ENCODE assay signal across 1 cellular context in genomic region chr2:38741542-38741852, GRCh38.
TF ChIP-seq lines count a peak whose summit lies in the region.

No MANE protein-coding gene starts in this region.

TF ChIP-seq in GM23338, 12 proteins besides CTCF, POLR2A, EP300 and RAD21 (continued from another document):
- TF ChIP-seq, protein P1, sequence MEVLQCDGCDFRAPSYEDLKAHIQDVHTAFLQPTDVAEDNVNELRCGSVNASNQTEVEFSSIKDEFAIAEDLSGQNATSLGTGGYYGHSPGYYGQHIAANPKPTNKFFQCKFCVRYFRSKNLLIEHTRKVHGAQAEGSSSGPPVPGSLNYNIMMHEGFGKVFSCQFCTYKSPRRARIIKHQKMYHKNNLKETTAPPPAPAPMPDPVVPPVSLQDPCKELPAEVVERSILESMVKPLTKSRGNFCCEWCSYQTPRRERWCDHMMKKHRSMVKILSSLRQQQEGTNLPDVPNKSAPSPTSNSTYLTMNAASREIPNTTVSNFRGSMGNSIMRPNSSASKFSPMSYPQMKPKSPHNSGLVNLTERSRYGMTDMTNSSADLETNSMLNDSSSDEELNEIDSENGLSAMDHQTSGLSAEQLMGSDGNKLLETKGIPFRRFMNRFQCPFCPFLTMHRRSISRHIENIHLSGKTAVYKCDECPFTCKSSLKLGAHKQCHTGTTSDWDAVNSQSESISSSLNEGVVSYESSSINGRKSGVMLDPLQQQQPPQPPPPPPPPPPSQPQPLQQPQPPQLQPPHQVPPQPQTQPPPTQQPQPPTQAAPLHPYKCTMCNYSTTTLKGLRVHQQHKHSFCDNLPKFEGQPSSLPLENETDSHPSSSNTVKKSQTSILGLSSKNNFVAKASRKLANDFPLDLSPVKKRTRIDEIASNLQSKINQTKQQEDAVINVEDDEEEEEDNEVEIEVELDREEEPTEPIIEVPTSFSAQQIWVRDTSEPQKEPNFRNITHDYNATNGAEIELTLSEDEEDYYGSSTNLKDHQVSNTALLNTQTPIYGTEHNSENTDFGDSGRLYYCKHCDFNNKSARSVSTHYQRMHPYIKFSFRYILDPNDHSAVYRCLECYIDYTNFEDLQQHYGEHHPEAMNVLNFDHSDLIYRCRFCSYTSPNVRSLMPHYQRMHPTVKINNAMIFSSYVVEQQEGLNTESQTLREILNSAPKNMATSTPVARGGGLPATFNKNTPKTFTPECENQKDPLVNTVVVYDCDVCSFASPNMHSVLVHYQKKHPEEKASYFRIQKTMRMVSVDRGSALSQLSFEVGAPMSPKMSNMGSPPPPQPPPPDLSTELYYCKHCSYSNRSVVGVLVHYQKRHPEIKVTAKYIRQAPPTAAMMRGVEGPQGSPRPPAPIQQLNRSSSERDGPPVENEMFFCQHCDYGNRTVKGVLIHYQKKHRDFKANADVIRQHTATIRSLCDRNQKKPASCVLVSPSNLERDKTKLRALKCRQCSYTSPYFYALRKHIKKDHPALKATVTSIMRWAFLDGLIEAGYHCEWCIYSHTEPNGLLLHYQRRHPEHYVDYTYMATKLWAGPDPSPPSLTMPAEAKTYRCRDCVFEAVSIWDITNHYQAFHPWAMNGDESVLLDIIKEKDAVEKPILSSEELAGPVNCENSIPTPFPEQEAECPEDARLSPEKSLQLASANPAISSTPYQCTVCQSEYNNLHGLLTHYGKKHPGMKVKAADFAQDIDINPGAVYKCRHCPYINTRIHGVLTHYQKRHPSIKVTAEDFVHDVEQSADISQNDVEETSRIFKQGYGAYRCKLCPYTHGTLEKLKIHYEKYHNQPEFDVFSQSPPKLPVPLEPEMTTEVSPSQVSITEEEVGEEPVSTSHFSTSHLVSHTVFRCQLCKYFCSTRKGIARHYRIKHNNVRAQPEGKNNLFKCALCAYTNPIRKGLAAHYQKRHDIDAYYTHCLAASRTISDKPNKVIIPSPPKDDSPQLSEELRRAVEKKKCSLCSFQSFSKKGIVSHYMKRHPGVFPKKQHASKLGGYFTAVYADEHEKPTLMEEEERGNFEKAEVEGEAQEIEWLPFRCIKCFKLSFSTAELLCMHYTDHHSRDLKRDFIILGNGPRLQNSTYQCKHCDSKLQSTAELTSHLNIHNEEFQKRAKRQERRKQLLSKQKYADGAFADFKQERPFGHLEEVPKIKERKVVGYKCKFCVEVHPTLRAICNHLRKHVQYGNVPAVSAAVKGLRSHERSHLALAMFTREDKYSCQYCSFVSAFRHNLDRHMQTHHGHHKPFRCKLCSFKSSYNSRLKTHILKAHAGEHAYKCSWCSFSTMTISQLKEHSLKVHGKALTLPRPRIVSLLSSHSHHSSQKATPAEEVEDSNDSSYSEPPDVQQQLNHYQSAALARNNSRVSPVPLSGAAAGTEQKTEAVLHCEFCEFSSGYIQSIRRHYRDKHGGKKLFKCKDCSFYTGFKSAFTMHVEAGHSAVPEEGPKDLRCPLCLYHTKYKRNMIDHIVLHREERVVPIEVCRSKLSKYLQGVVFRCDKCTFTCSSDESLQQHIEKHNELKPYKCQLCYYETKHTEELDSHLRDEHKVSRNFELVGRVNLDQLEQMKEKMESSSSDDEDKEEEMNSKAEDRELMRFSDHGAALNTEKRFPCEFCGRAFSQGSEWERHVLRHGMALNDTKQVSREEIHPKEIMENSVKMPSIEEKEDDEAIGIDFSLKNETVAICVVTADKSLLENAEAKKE (CRISPR knock-in tag; IDR thresholded peaks at IDR 0.05), result no peak
- no peak for TF ChIP-seq ZNF331 (CRISPR knock-in tag; IDR thresholded peaks at IDR 0.05; ENCODE audit: low read depth)
- TF ChIP-seq, protein P2, sequence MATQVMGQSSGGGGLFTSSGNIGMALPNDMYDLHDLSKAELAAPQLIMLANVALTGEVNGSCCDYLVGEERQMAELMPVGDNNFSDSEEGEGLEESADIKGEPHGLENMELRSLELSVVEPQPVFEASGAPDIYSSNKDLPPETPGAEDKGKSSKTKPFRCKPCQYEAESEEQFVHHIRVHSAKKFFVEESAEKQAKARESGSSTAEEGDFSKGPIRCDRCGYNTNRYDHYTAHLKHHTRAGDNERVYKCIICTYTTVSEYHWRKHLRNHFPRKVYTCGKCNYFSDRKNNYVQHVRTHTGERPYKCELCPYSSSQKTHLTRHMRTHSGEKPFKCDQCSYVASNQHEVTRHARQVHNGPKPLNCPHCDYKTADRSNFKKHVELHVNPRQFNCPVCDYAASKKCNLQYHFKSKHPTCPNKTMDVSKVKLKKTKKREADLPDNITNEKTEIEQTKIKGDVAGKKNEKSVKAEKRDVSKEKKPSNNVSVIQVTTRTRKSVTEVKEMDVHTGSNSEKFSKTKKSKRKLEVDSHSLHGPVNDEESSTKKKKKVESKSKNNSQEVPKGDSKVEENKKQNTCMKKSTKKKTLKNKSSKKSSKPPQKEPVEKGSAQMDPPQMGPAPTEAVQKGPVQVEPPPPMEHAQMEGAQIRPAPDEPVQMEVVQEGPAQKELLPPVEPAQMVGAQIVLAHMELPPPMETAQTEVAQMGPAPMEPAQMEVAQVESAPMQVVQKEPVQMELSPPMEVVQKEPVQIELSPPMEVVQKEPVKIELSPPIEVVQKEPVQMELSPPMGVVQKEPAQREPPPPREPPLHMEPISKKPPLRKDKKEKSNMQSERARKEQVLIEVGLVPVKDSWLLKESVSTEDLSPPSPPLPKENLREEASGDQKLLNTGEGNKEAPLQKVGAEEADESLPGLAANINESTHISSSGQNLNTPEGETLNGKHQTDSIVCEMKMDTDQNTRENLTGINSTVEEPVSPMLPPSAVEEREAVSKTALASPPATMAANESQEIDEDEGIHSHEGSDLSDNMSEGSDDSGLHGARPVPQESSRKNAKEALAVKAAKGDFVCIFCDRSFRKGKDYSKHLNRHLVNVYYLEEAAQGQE (IDR thresholded peaks at IDR 0.05; ENCODE audit: unreplicated experiment), result no peak
